ENCODE assay signal across 19 cellular contexts in the genomic region with DNA sequence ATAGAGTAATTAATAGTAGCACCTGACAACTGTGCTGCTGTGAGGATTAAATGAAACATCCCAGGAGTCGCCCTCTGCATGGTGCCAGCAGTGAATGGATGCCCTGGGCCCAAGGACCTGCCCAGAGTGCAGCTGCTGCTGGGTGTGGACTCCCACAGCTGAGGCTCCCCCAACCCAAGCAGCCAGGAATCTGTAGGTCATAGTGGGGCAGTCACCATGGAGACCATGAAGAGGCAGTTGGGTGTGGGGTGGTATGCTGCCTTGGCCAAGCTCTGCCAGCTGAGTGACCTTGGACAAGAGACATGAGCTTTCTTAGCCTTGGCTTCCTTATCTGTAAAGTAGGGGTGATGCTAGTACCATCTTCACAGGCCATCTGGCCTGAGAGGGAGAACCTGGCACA. TPM values are rescaled to one million over a fixed set of nuclear protein-coding genes. Genes with fewer than 3 reads are reported as not detected.
"Had no signal": no experiment of that assay in that cellular context is flagged by ENCODE, and none has a peak within 500 bp of the region (broad histone marks: within the 10 kb centered on the region; RNA-seq: fewer than 3 reads in every experiment).

No MANE protein-coding gene starts in this region.

- H3K4me3 ChIP-seq: gastrocnemius medialis, lower lobe of right lung, thyroid gland had no signal

- H2AFZ ChIP-seq: parathyroid adenoma had no signal

- H3K36me3 ChIP-seq: gastrocnemius medialis, lower lobe of right lung, thyroid gland had no signal

- ATAC-seq: gastrocnemius medialis; lower lobe of right lung; natural killer cell treated with Interleukin-12 subunit alpha and Interleukin-12 subunit beta and Interleukin-15 and Interleukin-18, amount 100 ng/mL, for 72 hours had no signal

- H3K27ac ChIP-seq: gastrocnemius medialis, lower lobe of right lung, parathyroid adenoma, thyroid gland had no signal

- H3K79me2 ChIP-seq: parathyroid adenoma had no signal

- DNase-seq: activated B cell treated with CpG ODN at 0.5 μM for 24 hours; activated CD4-positive, alpha-beta memory T cell treated with anti-CD3 and anti-CD28 coated beads for 36 hours; activated CD4-positive, alpha-beta T cell treated with anti-CD3 and anti-CD28 coated beads for 4 hours; activated naive CD4-positive, alpha-beta T cell; activated naive CD8-positive, alpha-beta T cell treated with anti-CD3 and anti-CD28 coated beads for 36 hours; activated T-cell treated with anti-CD3 and anti-CD28 coated beads for 4 hours; amniotic stem cell; effector CD4-positive, alpha-beta T cell; gastrocnemius medialis; head of caudate nucleus; lower lobe of right lung; stimulated activated naive CD4-positive, alpha-beta T cell treated with Interleukin-2 at 50 U/mL for 16 hours; thyroid gland had no signal

- H3K9ac ChIP-seq: parathyroid adenoma had no signal

- H3K9me3 ChIP-seq: gastrocnemius medialis, lower lobe of right lung, thyroid gland had no signal

- H3K4me1 ChIP-seq: gastrocnemius medialis, lower lobe of right lung, parathyroid adenoma, thyroid gland had no signal

RNA-seq across cellular contexts. Expression of a gene that starts 9.4 kb away (rescaled TPM):
- total RNA-seq: activated B cell treated with CpG ODN at 0.5 μM for 24 hours; activated CD4-positive, alpha-beta memory T cell treated with anti-CD3 and anti-CD28 coated beads for 36 hours; activated naive CD8-positive, alpha-beta T cell treated with anti-CD3 and anti-CD28 coated beads for 36 hours; lower lobe of right lung; natural killer cell treated with Interleukin-12 subunit alpha and Interleukin-12 subunit beta and Interleukin-15 and Interleukin-18, amount 100 ng/mL, for 72 hours; subcutaneous adipose tissue; ureter had no signal
- polyA plus RNA-seq: esophagus, keratinocyte had no signal

RNA-seq across cellular contexts. Expression of a gene that starts 34.8 kb away (rescaled TPM):
- total RNA-seq: activated B cell treated with CpG ODN at 0.5 μM for 24 hours; activated CD4-positive, alpha-beta memory T cell treated with anti-CD3 and anti-CD28 coated beads for 36 hours; subcutaneous adipose tissue; thyroid gland; ureter had no signal
- polyA plus RNA-seq: keratinocyte had no signal
